Comparison of ENCODE assay signal across 8 cellular contexts in the genomic region with DNA sequence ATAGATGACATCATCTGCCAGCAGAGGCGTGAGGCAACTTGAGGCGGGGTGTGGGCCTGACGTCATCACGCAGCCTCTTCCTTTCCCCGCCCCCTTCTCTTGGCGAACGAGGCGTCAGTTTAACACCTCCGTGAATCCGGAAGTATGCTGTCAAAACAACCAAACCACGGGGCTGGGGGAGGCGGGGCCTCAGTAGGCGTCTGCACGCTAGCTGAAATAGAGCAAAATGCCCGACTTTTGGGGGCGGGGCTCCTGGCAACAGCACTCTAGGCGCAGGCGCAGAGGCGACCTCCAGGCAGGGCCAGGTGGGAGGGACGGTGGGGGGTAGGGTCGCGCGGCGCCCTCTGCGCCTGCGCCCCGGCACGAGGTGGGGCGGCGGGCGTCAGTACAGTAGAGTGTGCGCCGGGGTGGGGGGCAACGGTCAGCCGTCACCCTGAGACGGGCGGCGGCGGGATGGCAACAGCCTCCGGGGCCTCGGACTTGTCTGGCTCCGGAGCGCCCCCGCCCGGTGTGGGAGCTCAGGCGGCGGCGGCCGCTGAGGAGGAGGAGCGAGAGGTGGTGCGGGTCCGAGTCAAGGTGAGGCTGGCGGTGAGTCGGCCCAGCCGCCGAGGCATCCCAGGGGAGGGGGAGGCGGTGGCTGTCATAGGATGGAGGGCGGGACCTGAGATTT. TPM values are rescaled to one million over a fixed set of nuclear protein-coding genes. Genes with fewer than 3 reads are reported as not detected.
A peak's percentile ranks its signal among the peaks of the same experiment; 100 is the strongest.
DNase-seq lines count a peak whose midpoint lies in the region; ATAC-seq, FAIRE-seq and TF ChIP-seq lines count a peak whose summit lies in the region.

A gene with protein sequence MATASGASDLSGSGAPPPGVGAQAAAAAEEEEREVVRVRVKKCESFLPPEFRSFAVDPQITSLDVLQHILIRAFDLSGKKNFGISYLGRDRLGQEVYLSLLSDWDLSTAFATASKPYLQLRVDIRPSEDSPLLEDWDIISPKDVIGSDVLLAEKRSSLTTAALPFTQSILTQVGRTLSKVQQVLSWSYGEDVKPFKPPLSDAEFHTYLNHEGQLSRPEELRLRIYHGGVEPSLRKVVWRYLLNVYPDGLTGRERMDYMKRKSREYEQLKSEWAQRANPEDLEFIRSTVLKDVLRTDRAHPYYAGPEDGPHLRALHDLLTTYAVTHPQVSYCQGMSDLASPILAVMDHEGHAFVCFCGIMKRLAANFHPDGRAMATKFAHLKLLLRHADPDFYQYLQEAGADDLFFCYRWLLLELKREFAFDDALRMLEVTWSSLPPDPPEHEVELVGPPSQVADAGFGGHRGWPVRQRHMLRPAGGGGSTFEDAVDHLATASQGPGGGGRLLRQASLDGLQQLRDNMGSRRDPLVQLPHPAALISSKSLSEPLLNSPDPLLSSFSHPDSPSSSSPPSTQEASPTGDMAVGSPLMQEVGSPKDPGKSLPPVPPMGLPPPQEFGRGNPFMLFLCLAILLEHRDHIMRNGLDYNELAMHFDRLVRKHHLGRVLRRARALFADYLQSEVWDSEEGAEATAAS (plus strand): TSS at position 370 of the 670 bp plus-strand sequence. CDS start 84 bp downstream, at position 454.

- H3K27ac ChIP-seq in kidney (ENCODE audit: low read depth in 2 of 2, low read length in 2 of 2), result peak within 1 kb of the TSS; percentile 88

- H3K9ac ChIP-seq in kidney (ENCODE audit: low read length in 2 of 2), result peak within 1 kb of the TSS; percentile 22 to 65

- peaks cover 5 to 6% of the 10 kb centered on the region in 2 donors for H3K4me1 ChIP-seq in kidney (ENCODE audit: control insufficient read depth in 1 of 2, insufficient read depth in 1 of 2, low read depth in 1 of 2, low read length in 2 of 2)

- peak within 1 kb of the TSS; percentile 79 for H3K4me3 Mint-ChIP-seq in chondrocyte (ENCODE audit: unreplicated experiment)

- H3K9me3 ChIP-seq in kidney (ENCODE audit: control insufficient read depth in 1 of 2, low read length in 2 of 2), result no peaks in the 10 kb centered on the region

- TF ChIP-seq CTCF in chondrocyte (IDR thresholded peaks at IDR 0.05), result peak; percentile 80
- TF ChIP-seq CTCF in kidney (IDR thresholded peaks at IDR 0.05; ENCODE audit: borderline replicate concordance, extremely low read depth, insufficient read depth), result peak; percentile 4

- FAIRE-seq in kidney (lab: Jason Lieb, UNC), result peak; percentile 91

- H3K4me1 Mint-ChIP-seq in chondrocyte (ENCODE audit: low read depth), result peaks cover 16% of the 10 kb centered on the region

- H3K9me3 Mint-ChIP-seq in chondrocyte (ENCODE audit: low read depth), result peaks cover 5% of the 10 kb centered on the region

- H3K27me3 Mint-ChIP-seq in chondrocyte (ENCODE audit: low read depth), result no peaks in the 10 kb centered on the region

- peak within 1 kb of the TSS; percentile 93 for H3K27ac Mint-ChIP-seq in chondrocyte (ENCODE audit: unreplicated experiment)

- peak within 1 kb of the TSS; percentile 62 to 76 for H3K4me3 ChIP-seq in kidney (ENCODE audit: low read length in 2 of 2)

- peak; percentile 89 for DNase-seq in AG20443 (ENCODE audit: low spot score)
- DNase-seq in NCI-H460 (ENCODE audit: extremely low read depth, low read depth), result peak; percentile 99
- DNase-seq in activated CD4-positive, alpha-beta T cell treated with anti-CD3 and anti-CD28 coated beads for 1 hour, result peak; percentile 94
- peak; percentile 97 for DNase-seq in chondrocyte (ENCODE audit: low spot score)
- peak; percentile 99 for DNase-seq in kidney
- peak; percentile 98 for DNase-seq in stimulated activated CD4-positive, alpha-beta T cell treated with anti-CD3 and anti-CD28 coated beads, Interleukin-15, amount 100 ng/mL, for 24 hours

- H3K36me3 ChIP-seq in kidney (ENCODE audit: control insufficient read depth in 1 of 2, insufficient read depth in 2 of 2, low read length in 2 of 2), result no peaks in the 10 kb centered on the region

- peak; percentile 83 for ATAC-seq in GM19035 (IDR thresholded peaks at IDR 0.05; ENCODE audit: unreplicated experiment)
- ATAC-seq in HG03378 (IDR thresholded peaks at IDR 0.05; ENCODE audit: unreplicated experiment), result peak; percentile 69

- intact Hi-C loops in kidney (cut with DNase I), result no loop called here

- H3K36me3 Mint-ChIP-seq in chondrocyte (ENCODE audit: low read depth), result peaks cover 4% of the 10 kb centered on the region

RNA-seq across cellular contexts. Expression of the gene that starts here (rescaled TPM):
- total RNA-seq in NCI-H460 (2014; rRNA removed; shearing (Covaris generic)), result 6.9 and 7.2 TPM in 2 replicates
- polyA plus RNA-seq in NCI-H460 (2014; cell fraction: nucleus; rRNA removed), result 5.4 and 7.4 TPM in 2 replicates
- total RNA-seq in chondrocyte (15.7 to 18.9 TPM (median 18.8 TPM) in 3 replicates), kidney (16.3 TPM)
- polyA plus RNA-seq in kidney (ENCODE audit: insufficient read depth, low read depth, low replicate concordance), result 6.0 TPM

Comparison
In these comparisons a context has a peak if more than half of its experiments do, and no peak if none do; other contexts are left out.
1. Peak in every context shown above with its lines: DNase-seq, ATAC-seq, H3K4me3 ChIP-seq and H3K27ac ChIP-seq.